14 cellular contexts compared by ENCODE assay signal in the genomic region with DNA sequence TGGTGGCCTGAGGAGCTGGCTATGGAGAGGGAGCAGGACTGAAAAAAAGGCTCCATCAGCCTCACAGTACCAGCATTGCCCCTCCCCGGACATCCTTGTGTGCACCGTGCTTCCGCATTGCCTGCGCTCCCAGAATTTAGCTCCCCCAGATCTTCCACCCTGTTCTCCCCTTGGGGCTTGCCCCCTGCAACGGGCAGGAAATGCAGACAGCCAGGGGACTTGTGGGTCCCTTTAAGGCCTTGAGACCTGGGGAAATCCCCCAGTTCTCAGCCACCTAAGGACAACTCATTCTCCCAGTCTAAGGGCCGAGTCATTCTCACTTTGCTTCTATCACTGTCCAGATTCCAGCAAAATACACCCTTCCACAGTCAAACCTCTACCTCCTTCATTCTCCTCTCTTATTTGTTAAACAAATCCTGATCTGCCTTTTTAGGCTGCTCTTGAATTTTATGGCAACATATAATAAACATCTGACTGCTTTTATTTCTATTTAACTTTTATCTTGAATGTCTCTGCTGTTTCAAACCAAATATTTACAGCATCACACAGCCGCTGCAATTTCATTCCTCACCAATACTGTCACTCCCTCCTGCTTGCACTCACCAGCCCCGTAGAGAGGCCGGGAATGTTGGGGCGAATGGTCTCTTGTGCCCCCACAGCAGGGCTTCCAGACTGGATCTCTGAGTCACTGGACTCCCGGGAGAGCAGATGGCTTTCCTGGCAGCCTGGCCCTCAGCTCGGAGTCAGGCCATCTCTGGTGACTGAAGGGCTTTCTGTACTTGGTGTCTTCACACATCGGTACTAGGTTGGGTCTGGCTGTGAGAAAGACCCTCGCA.
DNase-seq lines count a peak whose midpoint lies in the region; ATAC-seq, FAIRE-seq and TF ChIP-seq lines count a peak whose summit lies in the region.
"Had no signal": no experiment of that assay in that cellular context is flagged by ENCODE, and none has a peak within 500 bp of the region (broad histone marks: within the 10 kb centered on the region; RNA-seq: fewer than 3 reads in every experiment).

No MANE protein-coding gene starts in this region.

- FAIRE-seq in H1 (lab: Jason Lieb, UNC), result no peak
- FAIRE-seq: pancreas had no signal

- H3K4me3 Mint-ChIP-seq in neural crest cell, result no peak overlapping the region
- H3K4me3 Mint-ChIP-seq: T-helper 1 cell treated with Interleukin-12 subunit alpha and Interleukin-12 subunit beta and Interleukin-4 antibody, amounts not matched to agents 30 μg/mL and 1 μg/mL, for 36 hours had no signal

- peak; percentile 97 for DNase-seq in AG10803 (ENCODE audit: low read depth)
- peak; percentile 49 for DNase-seq in LNCaP clone FGC (ENCODE audit: low read depth)
- peak in 1 of 2 experiments; percentile 21 for DNase-seq in H1 (ENCODE audit: low read depth in 1 of 2, low spot score in 2 of 2)
- no peak for DNase-seq in neural crest cell (ENCODE audit: low read depth, low spot score)
- no peak for DNase-seq in foreskin melanocyte
- no peak for DNase-seq in NCI-H1092 treated with DMSO at 0.1 percent for 48 hours (lab: John Stamatoyannopoulos, UW)
- DNase-seq in stimulated activated naive CD4-positive, alpha-beta T cell (lab: John Stamatoyannopoulos, UW), result no peak
- DNase-seq: activated naive CD4-positive, alpha-beta T cell treated with anti-CD3 and anti-CD28 coated beads, Interleukin-2, amount 50 U/mL, for 16 hours; DMS79; heart left ventricle; NCI-H2081; pancreas had no signal

- no peak for ATAC-seq in GM21360 (IDR thresholded peaks at IDR 0.05; ENCODE audit: unreplicated experiment)

- H2BK5ac ChIP-seq in H1 (ENCODE audit: low read depth, low read length), result no peak overlapping the region

- H3K18ac ChIP-seq in H1 (ENCODE audit: extremely low read depth, low read length), result no peak overlapping the region

- H2AFZ ChIP-seq in H1 (ENCODE audit: low read length), result 0 out of 2 replicates have a peak overlapping the region, but pooled peaks have one; percentile 19

- POLR2A ChIA-PET in H1 (lab: Charles Lee; ENCODE audit: partially characterized antibody), result no interaction called here

- WGBS in H1 (ENCODE audit: extremely low coverage in 1 of 2, insufficient coverage in 1 of 2, insufficient read length in 1 of 2, insufficient replicate concordance in 2 of 2, low coverage in 1 of 2, low lambda C conversion rate in 2 of 2, missing lambda C conversion rate in 1 of 2), 2 experiments, result 82% methylated on average over 14 of the region's 14 CpGs; no CpG with 5 or more reads in 1 of the 2 experiments

- TF ChIP-seq CTCF in AG10803 (conservative IDR thresholded peaks at IDR 0.05; ENCODE audit: low read length) (peak; percentile 9; the same call in 1 of the 2 replicates), LNCaP clone FGC (IDR thresholded peaks at IDR 0.05; ENCODE audit: control insufficient read depth, extremely low read depth, insufficient read depth) (no peak), H1 (IDR thresholded peaks at IDR 0.05; ENCODE audit: control extremely low read depth in 1 of 3, insufficient read depth in 1 of 3, low read depth in 1 of 3, low read length in 3 of 3) (no peak), neural crest cell (conservative IDR thresholded peaks at IDR 0.05) (no peak)

- no peaks in the 10 kb centered on the region for H3K27me3 Mint-ChIP-seq in neural crest cell (ENCODE audit: low read depth)

- H3K4me2 ChIP-seq in H1 (ENCODE audit: insufficient read depth in 1 of 2, low read depth in 2 of 2, low read length in 2 of 2), result no peak overlapping the region

- H2BK15ac ChIP-seq in H1 (ENCODE audit: low read length), result no peak overlapping the region

- no peak overlapping the region for H3K14ac ChIP-seq in H1 (ENCODE audit: insufficient read length)

- H2BK12ac ChIP-seq in H1 (ENCODE audit: low read depth, low read length), result 0 out of 2 replicates have a peak overlapping the region, but pooled peaks have one; percentile 27

- H2BK120ac ChIP-seq in H1 (replicated peaks; ENCODE audit: low read depth, low read length), result no peak overlapping the region

- 0 out of 7 replicates have a peak, but pooled peaks cover 0 to 3% (median 0%) of the 10 kb centered on the region in 4 experiments for H3K4me1 ChIP-seq in H1 (replicated peaks in 1 of 4; ENCODE audit: control insufficient read depth in 3 of 4, insufficient read depth in 4 of 4, low read length in 3 of 4)
- H3K4me1 ChIP-seq: heart left ventricle, pancreas had no signal

- no peak overlapping the region for H2AK5ac ChIP-seq in H1 (ENCODE audit: low read depth, low read length)

- H3K79me2 ChIP-seq in H1 (ENCODE audit: control insufficient read depth in 1 of 2, insufficient read depth in 2 of 2, low read length in 2 of 2), result no peaks in the 10 kb centered on the region

- no peak overlapping the region for H3K27ac ChIP-seq in H1 (ENCODE audit: low read depth, low read length)
- H3K27ac ChIP-seq: pancreas had no signal

- no peaks in the 10 kb centered on the region for H3K79me1 ChIP-seq in H1 (ENCODE audit: low read depth, low read length)

- no peak for TF ChIP-seq EP300 in H1 (IDR thresholded peaks at IDR 0.05; ENCODE audit: borderline replicate concordance in 1 of 2, low read depth in 2 of 2, low read length in 2 of 2)

- 0 out of 2 replicates have a peak overlapping the region, but pooled peaks have one; percentile 9 for H4K8ac ChIP-seq in H1 (ENCODE audit: extremely low read depth, insufficient read depth, low read length)

- no peak overlapping the region for H4K5ac ChIP-seq in H1 (ENCODE audit: insufficient read length, low read depth, low read length)

- no peaks in the 10 kb centered on the region for H3K23me2 ChIP-seq in H1 (ENCODE audit: low read depth, low read length)

- H3K4me3 ChIP-seq in AG10803 (ENCODE audit: low read length), result peak overlapping the region; percentile 30
- no peak overlapping the region for H3K4me3 ChIP-seq in LNCaP clone FGC (ENCODE audit: low read depth, low read length)
- no peak overlapping the region for H3K4me3 ChIP-seq in H1 (ENCODE audit: extremely low read depth in 1 of 4, insufficient read depth in 2 of 4, low read depth in 3 of 4, low read length in 4 of 4)
- H3K4me3 ChIP-seq: heart left ventricle, pancreas had no signal

- H4K20me1 ChIP-seq in H1 (replicated peaks in 1 of 2; ENCODE audit: control insufficient read depth in 1 of 2, insufficient read depth in 2 of 2, low read length in 2 of 2), result no peaks in the 10 kb centered on the region

- no peak overlapping the region for H3K56ac ChIP-seq in H1 (replicated peaks; ENCODE audit: insufficient read length, low read depth, low read length)

- no peaks in the 10 kb centered on the region for H3K36me3 ChIP-seq in H1 (ENCODE audit: control insufficient read depth in 2 of 4, insufficient read depth in 4 of 4, low read length in 3 of 4)
- H3K36me3 ChIP-seq: heart left ventricle, pancreas had no signal

- H3K27me3 ChIP-seq in H1 (replicated peaks in 1 of 4; ENCODE audit: control insufficient read depth in 3 of 4, extremely low read depth in 1 of 4, insufficient read depth in 3 of 4, low read length in 3 of 4), result no peaks in the 10 kb centered on the region
- H3K27me3 ChIP-seq: heart left ventricle, pancreas had no signal

- no peaks in the 10 kb centered on the region for H3K9me3 Mint-ChIP-seq in neural crest cell

- no peaks in the 10 kb centered on the region for H3K9me3 ChIP-seq in H1 (ENCODE audit: insufficient read depth in 2 of 2, low read depth in 1 of 2, low read length in 1 of 2)
- H3K9me3 ChIP-seq: heart left ventricle, pancreas had no signal

- no peak overlapping the region for H4K91ac ChIP-seq in H1 (replicated peaks; ENCODE audit: insufficient read length, low read length)

- H3K36me3 Mint-ChIP-seq in neural crest cell (ENCODE audit: low read depth), result no peaks in the 10 kb centered on the region

- H3K23ac ChIP-seq in H1 (ENCODE audit: insufficient read length), result peak overlapping the region; percentile 75

- no peak overlapping the region for H3K4ac ChIP-seq in H1 (replicated peaks; ENCODE audit: insufficient read length, low read depth, low read length)

- CTCF ChIA-PET in H1 (lab: Charles Lee; ENCODE audit: partially characterized antibody), result interaction anchor here (1.0 to 1.3 kb wide), 2 partner anchors 19 to 25 kb away, joined by 3 to 4 read pairs; no protein-coding TSS in a partner anchor

- no peak for TF ChIP-seq POLR2A in H1 (IDR thresholded peaks at IDR 0.05; ENCODE audit: control extremely low read depth in 1 of 2, low read depth in 2 of 2, low read length in 2 of 2)

- peak overlapping the region; percentile 81 for H3K27ac Mint-ChIP-seq in neural crest cell (ENCODE audit: unreplicated experiment)
- H3K27ac Mint-ChIP-seq: T-helper 1 cell treated with Interleukin-12 subunit alpha and Interleukin-12 subunit beta and Interleukin-4 antibody, amounts not matched to agents 30 μg/mL and 1 μg/mL, for 36 hours had no signal

- H3K9ac ChIP-seq in H1 (replicated peaks in 1 of 4; ENCODE audit: extremely low read depth in 1 of 4, low read depth in 3 of 4, low read length in 3 of 4), result no peak overlapping the region

- H3K4me1 Mint-ChIP-seq in neural crest cell, result no peaks in the 10 kb centered on the region

- no peak overlapping the region for H2BK20ac ChIP-seq in H1 (ENCODE audit: low read length)

- no peak for TF ChIP-seq RAD21 in H1 (IDR thresholded peaks at IDR 0.05 in 1 of 2, conservative IDR thresholded peaks at IDR 0.05 in 1 of 2; ENCODE audit: low read depth in 2 of 2, low read length in 2 of 2)

Comparison
In these comparisons a context has a peak if more than half of its experiments do, and no peak if none do; other contexts are left out.
1. DNase-seq: peak in AG10803 (single experiment) and LNCaP clone FGC (single experiment); none in neural crest cell (single experiment), foreskin melanocyte (single experiment), NCI-H1092 treated with DMSO at 0.1 percent for 48 hours (single experiment) and stimulated activated naive CD4-positive, alpha-beta T cell (0 of 6).